In genomic region chr10:118458957-118459641, GRCh38 we compare ENCODE assay signal across 11 cellular contexts.
DNase-seq lines count a peak whose midpoint lies in the region; ATAC-seq, FAIRE-seq and TF ChIP-seq lines count a peak whose summit lies in the region.
"Had no signal": no experiment of that assay in that cellular context is flagged by ENCODE, and none has a peak within 500 bp of the region (broad histone marks: within the 10 kb centered on the region; RNA-seq: fewer than 3 reads in every experiment).

No MANE protein-coding gene starts in this region.

- peaks cover 22% of the 10 kb centered on the region for H3K27me3 Mint-ChIP-seq in activated naive CD4-positive, alpha-beta T cell treated with anti-CD3 and anti-CD28 coated beads, Interleukin-2, amount 50 U/mL, for 24 hours
- peaks cover 17% of the 10 kb centered on the region for H3K27me3 Mint-ChIP-seq in activated naive CD4-positive, alpha-beta T cell treated with anti-CD3 and anti-CD28 coated beads for 36 hours (ENCODE audit: low read depth)

- no peak for ATAC-seq in omental fat pad (ENCODE audit: low FRiP score)

- peaks cover 8% of the 10 kb centered on the region for H3K4me1 Mint-ChIP-seq in activated naive CD4-positive, alpha-beta T cell treated with anti-CD3 and anti-CD28 coated beads, Interleukin-2, amount 50 U/mL, for 24 hours
- peaks cover 5% of the 10 kb centered on the region for H3K4me1 Mint-ChIP-seq in activated naive CD4-positive, alpha-beta T cell treated with anti-CD3 and anti-CD28 coated beads for 36 hours (ENCODE audit: low read depth)

- no peak overlapping the region for H3K27ac Mint-ChIP-seq in activated naive CD4-positive, alpha-beta T cell treated with anti-CD3 and anti-CD28 coated beads, Interleukin-2, amount 50 U/mL, for 24 hours
- no peak overlapping the region for H3K27ac Mint-ChIP-seq in activated naive CD4-positive, alpha-beta T cell treated with anti-CD3 and anti-CD28 coated beads for 36 hours
- H3K27ac Mint-ChIP-seq: activated CD4-positive, alpha-beta T cell treated with anti-CD3 and anti-CD28 coated beads for 36 hours had no signal

- H3K4me3 ChIP-seq in KMS-11 (IDR thresholded peaks at IDR 0.05; ENCODE audit: insufficient read depth, low read depth, low read length) = no peak overlapping the region
- peak overlapping the region; percentile 16 for H3K4me3 ChIP-seq in bronchial epithelial cell (ENCODE audit: low read depth, low read length)
- H3K4me3 ChIP-seq in skeletal muscle satellite cell (ENCODE audit: low read length) = no peak overlapping the region
- H3K4me3 ChIP-seq: gastrocnemius medialis had no signal

- FAIRE-seq in bronchial epithelial cell (lab: Jason Lieb, UNC) = no peak
- no peak for FAIRE-seq in GM19239 (lab: Jason Lieb, UNC)
- FAIRE-seq: RCC 7860 had no signal

- H3K27me3 ChIP-seq in KMS-11 (ENCODE audit: insufficient read depth, low read depth) (no peaks in the 10 kb centered on the region), bronchial epithelial cell (ENCODE audit: control insufficient read depth, insufficient read depth, low read length) (no peaks in the 10 kb centered on the region), skeletal muscle satellite cell (ENCODE audit: control insufficient read depth, insufficient read depth, low read length) (peaks cover 7% of the 10 kb centered on the region)

- TF ChIP-seq CTCF in KMS-11 (conservative IDR thresholded peaks at IDR 0.05; ENCODE audit: low read depth, low read length) (no peak), bronchial epithelial cell (IDR thresholded peaks at IDR 0.05; ENCODE audit: insufficient read depth, low read length, severe bottlenecking) (no peak), omental fat pad (IDR thresholded peaks at IDR 0.05) (no peak)

- no peak overlapping the region for H3K27ac ChIP-seq in KMS-11
- H3K27ac ChIP-seq: gastrocnemius medialis had no signal

- peak overlapping the region; percentile 69 for H3K4me3 Mint-ChIP-seq in activated naive CD4-positive, alpha-beta T cell treated with anti-CD3 and anti-CD28 coated beads, Interleukin-2, amount 50 U/mL, for 24 hours
- H3K4me3 Mint-ChIP-seq in activated naive CD4-positive, alpha-beta T cell treated with anti-CD3 and anti-CD28 coated beads for 36 hours = no peak overlapping the region
- H3K4me3 Mint-ChIP-seq: activated CD4-positive, alpha-beta T cell treated with anti-CD3 and anti-CD28 coated beads for 36 hours had no signal

- H3K79me2 ChIP-seq in KMS-11 (ENCODE audit: insufficient read depth, low read depth) = no peaks in the 10 kb centered on the region

- intact Hi-C loops in activated naive CD4-positive, alpha-beta T cell treated with anti-CD3 and anti-CD28 coated beads for 36 hours (cut with micrococcal nuclease) = loop anchor here (1.0 to 5.0 kb wide), 3 partner anchors 83 to 963 kb away; partner anchors contain the start of gene FAM204A

- no peaks in the 10 kb centered on the region for H3K36me3 Mint-ChIP-seq in activated naive CD4-positive, alpha-beta T cell treated with anti-CD3 and anti-CD28 coated beads, Interleukin-2, amount 50 U/mL, for 24 hours
- no peaks in the 10 kb centered on the region for H3K36me3 Mint-ChIP-seq in activated naive CD4-positive, alpha-beta T cell treated with anti-CD3 and anti-CD28 coated beads for 36 hours (ENCODE audit: low read depth)

- H3K4me2 ChIP-seq in KMS-11 (no peak overlapping the region), skeletal muscle satellite cell (ENCODE audit: low read length) (peak overlapping the region; percentile 35)

- peak overlapping the region; percentile 35; the same call in 1 of the 2 replicates for H2AFZ ChIP-seq in KMS-11 (ENCODE audit: low read depth)

- no peaks in the 10 kb centered on the region for H3K9me3 Mint-ChIP-seq in activated naive CD4-positive, alpha-beta T cell treated with anti-CD3 and anti-CD28 coated beads, Interleukin-2, amount 50 U/mL, for 24 hours
- no peaks in the 10 kb centered on the region for H3K9me3 Mint-ChIP-seq in activated naive CD4-positive, alpha-beta T cell treated with anti-CD3 and anti-CD28 coated beads for 36 hours

- CTCF ChIA-PET in activated naive CD4-positive, alpha-beta T cell treated with anti-CD3 and anti-CD28 coated beads for 36 hours (lab: Charles Lee) = interaction anchor here (0.6 to 3.4 kb wide), 40 partner anchors 9 to 1242 kb away, joined by 3 to 20 read pairs (median 4); no protein-coding TSS in a partner anchor

- H3K9ac ChIP-seq in KMS-11 = no peak overlapping the region
- no peak overlapping the region for H3K9ac ChIP-seq in skeletal muscle satellite cell (ENCODE audit: low read depth, low read length)

- DNase-seq in activated naive CD4-positive, alpha-beta T cell treated with anti-CD3 and anti-CD28 coated beads for 36 hours = no peak
- peak; percentile 33 for DNase-seq in bronchial epithelial cell (ENCODE audit: low read depth)
- no peak for DNase-seq in anterior cingulate cortex (lab: John Stamatoyannopoulos, UW)
- DNase-seq in omental fat pad (ENCODE audit: low spot score) = no peak
- DNase-seq in GM19239 (ENCODE audit: insufficient read length, low spot score) = no peak

- H3K36me3 ChIP-seq in KMS-11 (ENCODE audit: insufficient read depth) (no peaks in the 10 kb centered on the region), bronchial epithelial cell (ENCODE audit: control insufficient read depth, insufficient read depth, low read length) (no peaks in the 10 kb centered on the region), skeletal muscle satellite cell (ENCODE audit: insufficient read depth, low read length) (no peaks in the 10 kb centered on the region)
- H3K36me3 ChIP-seq: gastrocnemius medialis had no signal

- no peaks in the 10 kb centered on the region for H4K20me1 ChIP-seq in KMS-11 (ENCODE audit: insufficient read depth)

- no peaks in the 10 kb centered on the region for H3K4me1 ChIP-seq in KMS-11 (ENCODE audit: low read depth, poor library complexity, severe bottlenecking)
- H3K4me1 ChIP-seq in skeletal muscle satellite cell (ENCODE audit: control insufficient read depth, insufficient read depth, low read length) = no peaks in the 10 kb centered on the region
- H3K4me1 ChIP-seq: gastrocnemius medialis had no signal

- no peaks in the 10 kb centered on the region for H3K9me3 ChIP-seq in skeletal muscle satellite cell (replicated peaks; ENCODE audit: low read length)
- H3K9me3 ChIP-seq: gastrocnemius medialis had no signal
